1 cellular context compared by ENCODE assay signal in genomic region chr11:110298298-110298765, GRCh38.
TF ChIP-seq lines count a peak whose summit lies in the region.

No MANE protein-coding gene starts in this region.

TF ChIP-seq in HepG2, 621 proteins besides CTCF, POLR2A, EP300 and RAD21 (continued from another document and continues in another):
- TF ChIP-seq TRAFD1 (CRISPR knock-in tag; IDR thresholded peaks at IDR 0.05; ENCODE audit: borderline replicate concordance), result no peak
- TF ChIP-seq NR2F1 (CRISPR knock-in tag; IDR thresholded peaks at IDR 0.05), result no peak
- TF ChIP-seq ZNF326 (CRISPR knock-in tag; IDR thresholded peaks at IDR 0.05; ENCODE audit: borderline replicate concordance), result no peak
- TF ChIP-seq ZFY (CRISPR knock-in tag; IDR thresholded peaks at IDR 0.05), result no peak
- no peak for TF ChIP-seq CREB1 (IDR thresholded peaks at IDR 0.05)
- TF ChIP-seq CREB1 (CRISPR knock-in tag; IDR thresholded peaks at IDR 0.05), result peak; percentile 59
- TF ChIP-seq ZNF547 (CRISPR knock-in tag; IDR thresholded peaks at IDR 0.05), result no peak
- TF ChIP-seq ZNF460 (CRISPR knock-in tag; IDR thresholded peaks at IDR 0.05; ENCODE audit: borderline replicate concordance), result no peak
- no peak for TF ChIP-seq TAF15 (IDR thresholded peaks at IDR 0.05; ENCODE audit: low read depth, low read length, poor library complexity, severe bottlenecking)
- peak; percentile 27; the same call in 1 of the 2 replicates for TF ChIP-seq SOX13 (IDR thresholded peaks at IDR 0.05)
- TF ChIP-seq SOX13 (CRISPR knock-in tag; conservative IDR thresholded peaks at IDR 0.05 in 1 of 2, IDR thresholded peaks at IDR 0.05 in 1 of 2), result peak in 1 of 2 experiments; percentile 78; a peak in 2 of 4 replicates
- TF ChIP-seq NFKBIZ (CRISPR knock-in tag; IDR thresholded peaks at IDR 0.05), result no peak
- TF ChIP-seq RARG (CRISPR knock-in tag; IDR thresholded peaks at IDR 0.05; ENCODE audit: low read depth), result no peak
- TF ChIP-seq FOSL1 (CRISPR knock-in tag; IDR thresholded peaks at IDR 0.05; ENCODE audit: borderline replicate concordance), result no peak
- no peak for TF ChIP-seq ZNF276 (CRISPR knock-in tag; IDR thresholded peaks at IDR 0.05; ENCODE audit: low read depth)
- peak; percentile 68; the same call in 1 of the 2 replicates for TF ChIP-seq HMG20B (CRISPR knock-in tag; conservative IDR thresholded peaks at IDR 0.05)
- no peak for TF ChIP-seq ZNF770 (CRISPR knock-in tag; IDR thresholded peaks at IDR 0.05)
- TF ChIP-seq ZBTB4 (CRISPR knock-in tag; IDR thresholded peaks at IDR 0.05; ENCODE audit: borderline replicate concordance), result no peak
- TF ChIP-seq SMYD3 (CRISPR knock-in tag; IDR thresholded peaks at IDR 0.05), result no peak
- TF ChIP-seq CERS6 (CRISPR knock-in tag; IDR thresholded peaks at IDR 0.05), result no peak
- TF ChIP-seq HNF1A (IDR thresholded peaks at IDR 0.05; ENCODE audit: low read depth), result no peak
- TF ChIP-seq HNF1A (CRISPR knock-in tag; IDR thresholded peaks at IDR 0.05; ENCODE audit: borderline replicate concordance), result 0 out of 2 replicates have a peak, but pooled peaks have one; percentile 18
- TF ChIP-seq ASH2L (IDR thresholded peaks at IDR 0.05; ENCODE audit: insufficient read length, low read depth, low read length), result no peak
- TF ChIP-seq ZFAT (CRISPR knock-in tag; conservative IDR thresholded peaks at IDR 0.05), result no peak
- TF ChIP-seq GABPA (IDR thresholded peaks at IDR 0.05; ENCODE audit: low read depth, low read length), result no peak
- TF ChIP-seq GABPA (CRISPR knock-in tag; IDR thresholded peaks at IDR 0.05; ENCODE audit: low read depth), result no peak
- peak; percentile 37; the same call in 1 of the 2 replicates for TF ChIP-seq RARA (CRISPR knock-in tag; IDR thresholded peaks at IDR 0.05)
- TF ChIP-seq BCL6 (CRISPR knock-in tag; IDR thresholded peaks at IDR 0.05), result peak; percentile 84
- TF ChIP-seq ZBED4 (CRISPR knock-in tag; IDR thresholded peaks at IDR 0.05; ENCODE audit: borderline replicate concordance), result no peak
- no peak for TF ChIP-seq ADNP (CRISPR knock-in tag; IDR thresholded peaks at IDR 0.05)
- no peak for TF ChIP-seq NPAS2 (CRISPR knock-in tag; IDR thresholded peaks at IDR 0.05; ENCODE audit: borderline replicate concordance)
- no peak; the same call in 1 of the 2 replicates for TF ChIP-seq MYPOP (CRISPR knock-in tag; IDR thresholded peaks at IDR 0.05)
- no peak for TF ChIP-seq RBFOX2 (IDR thresholded peaks at IDR 0.05; ENCODE audit: low read depth, low read length)
- no peak for TF ChIP-seq MYNN (CRISPR knock-in tag; IDR thresholded peaks at IDR 0.05; ENCODE audit: low read depth)
- no peak for TF ChIP-seq TFE3 (CRISPR knock-in tag; IDR thresholded peaks at IDR 0.05)
- TF ChIP-seq ZNF746 (CRISPR knock-in tag; IDR thresholded peaks at IDR 0.05), result no peak
- TF ChIP-seq REPIN1 (CRISPR knock-in tag; IDR thresholded peaks at IDR 0.05; ENCODE audit: borderline replicate concordance, low read depth), result peak; percentile 46; the same call in 1 of the 2 replicates
- TF ChIP-seq AGO2 (optimal IDR thresholded peaks at IDR 0.05; ENCODE audit: low read depth, low read length), result no peak
- TF ChIP-seq MTA3 (CRISPR knock-in tag; IDR thresholded peaks at IDR 0.05), result no peak
- peak; percentile 46; the same call in 1 of the 2 replicates for TF ChIP-seq NR2C2 (CRISPR knock-in tag; IDR thresholded peaks at IDR 0.05; ENCODE audit: borderline replicate concordance)
- TF ChIP-seq HHEX (CRISPR knock-in tag; IDR thresholded peaks at IDR 0.05), result no peak
- TF ChIP-seq ZNF614 (CRISPR knock-in tag; IDR thresholded peaks at IDR 0.05; ENCODE audit: borderline replicate concordance), result no peak
- TF ChIP-seq SETDB1 (CRISPR knock-in tag; IDR thresholded peaks at IDR 0.05; ENCODE audit: borderline replicate concordance), result no peak
